ENCODE assay signal across 2 cellular contexts in the genomic region with DNA sequence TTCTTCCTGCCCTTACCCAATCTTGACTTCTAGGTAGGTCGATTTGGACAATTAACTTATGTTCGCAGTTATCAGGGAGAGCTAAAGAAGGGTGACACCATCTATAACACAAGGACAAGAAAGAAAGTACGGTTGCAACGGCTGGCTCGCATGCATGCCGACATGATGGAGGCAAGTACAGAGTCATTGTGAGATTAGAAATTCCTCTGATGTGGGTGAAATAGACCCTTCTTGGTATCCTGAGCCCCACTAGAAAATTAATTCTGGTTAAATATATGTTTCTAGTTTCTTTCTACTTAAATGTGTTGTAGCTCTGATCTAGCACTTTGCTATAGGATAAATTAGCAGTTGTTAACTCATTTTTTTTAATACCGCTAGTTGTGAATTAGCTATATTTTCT.
A peak's percentile ranks its signal among the peaks of the same experiment; 100 is the strongest.
TF ChIP-seq lines count a peak whose summit lies in the region.

No MANE protein-coding gene starts in this region.

TF ChIP-seq in GM23338, 12 proteins besides CTCF, POLR2A, EP300 and RAD21:
- no peak for TF ChIP-seq ZNF331 (CRISPR knock-in tag; IDR thresholded peaks at IDR 0.05; ENCODE audit: low read depth)
- TF ChIP-seq ETS1 (IDR thresholded peaks at IDR 0.05) = no peak
- no peak for TF ChIP-seq NANOG (IDR thresholded peaks at IDR 0.05; ENCODE audit: borderline replicate concordance)
- TF ChIP-seq STAT1 (IDR thresholded peaks at IDR 0.05; ENCODE audit: unreplicated experiment) = no peak
- no peak for TF ChIP-seq POLR2AphosphoS5 (IDR thresholded peaks at IDR 0.05; ENCODE audit: low read depth)
- TF ChIP-seq, protein P1, sequence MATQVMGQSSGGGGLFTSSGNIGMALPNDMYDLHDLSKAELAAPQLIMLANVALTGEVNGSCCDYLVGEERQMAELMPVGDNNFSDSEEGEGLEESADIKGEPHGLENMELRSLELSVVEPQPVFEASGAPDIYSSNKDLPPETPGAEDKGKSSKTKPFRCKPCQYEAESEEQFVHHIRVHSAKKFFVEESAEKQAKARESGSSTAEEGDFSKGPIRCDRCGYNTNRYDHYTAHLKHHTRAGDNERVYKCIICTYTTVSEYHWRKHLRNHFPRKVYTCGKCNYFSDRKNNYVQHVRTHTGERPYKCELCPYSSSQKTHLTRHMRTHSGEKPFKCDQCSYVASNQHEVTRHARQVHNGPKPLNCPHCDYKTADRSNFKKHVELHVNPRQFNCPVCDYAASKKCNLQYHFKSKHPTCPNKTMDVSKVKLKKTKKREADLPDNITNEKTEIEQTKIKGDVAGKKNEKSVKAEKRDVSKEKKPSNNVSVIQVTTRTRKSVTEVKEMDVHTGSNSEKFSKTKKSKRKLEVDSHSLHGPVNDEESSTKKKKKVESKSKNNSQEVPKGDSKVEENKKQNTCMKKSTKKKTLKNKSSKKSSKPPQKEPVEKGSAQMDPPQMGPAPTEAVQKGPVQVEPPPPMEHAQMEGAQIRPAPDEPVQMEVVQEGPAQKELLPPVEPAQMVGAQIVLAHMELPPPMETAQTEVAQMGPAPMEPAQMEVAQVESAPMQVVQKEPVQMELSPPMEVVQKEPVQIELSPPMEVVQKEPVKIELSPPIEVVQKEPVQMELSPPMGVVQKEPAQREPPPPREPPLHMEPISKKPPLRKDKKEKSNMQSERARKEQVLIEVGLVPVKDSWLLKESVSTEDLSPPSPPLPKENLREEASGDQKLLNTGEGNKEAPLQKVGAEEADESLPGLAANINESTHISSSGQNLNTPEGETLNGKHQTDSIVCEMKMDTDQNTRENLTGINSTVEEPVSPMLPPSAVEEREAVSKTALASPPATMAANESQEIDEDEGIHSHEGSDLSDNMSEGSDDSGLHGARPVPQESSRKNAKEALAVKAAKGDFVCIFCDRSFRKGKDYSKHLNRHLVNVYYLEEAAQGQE (IDR thresholded peaks at IDR 0.05; ENCODE audit: unreplicated experiment) = no peak
- TF ChIP-seq ZNF114 (CRISPR knock-in tag; IDR thresholded peaks at IDR 0.05) = no peak
- TF ChIP-seq CREB1 (CRISPR knock-in tag; IDR thresholded peaks at IDR 0.05; ENCODE audit: low read depth) = no peak
- TF ChIP-seq EZH2 (IDR thresholded peaks at IDR 0.05; ENCODE audit: low read depth, unreplicated experiment) = no peak

TF ChIP-seq in GM12878, 131 proteins besides CTCF, POLR2A, EP300 and RAD21:
- peak; percentile 92 for TF ChIP-seq TCF7 (IDR thresholded peaks at IDR 0.05; ENCODE audit: borderline replicate concordance)
- TF ChIP-seq JUNB (IDR thresholded peaks at IDR 0.05) = peak; percentile 35; the same call in 1 of the 2 replicates
- no peak for TF ChIP-seq IRF5 (IDR thresholded peaks at IDR 0.05; ENCODE audit: borderline replicate concordance)
- TF ChIP-seq NFIC (IDR thresholded peaks at IDR 0.05; ENCODE audit: low read depth, low read length) = peak; percentile 30; the same call in 1 of the 2 replicates
- no peak for TF ChIP-seq SKIL (IDR thresholded peaks at IDR 0.05; ENCODE audit: low read depth, poor library complexity, severe bottlenecking)
- TF ChIP-seq RUNX3 (IDR thresholded peaks at IDR 0.05; ENCODE audit: low read length) = peak; percentile 80
TF ChIP-seq in GM12878: peak in this region for 4.
